Comparison of ENCODE assay signal across 14 cellular contexts in the genomic region with DNA sequence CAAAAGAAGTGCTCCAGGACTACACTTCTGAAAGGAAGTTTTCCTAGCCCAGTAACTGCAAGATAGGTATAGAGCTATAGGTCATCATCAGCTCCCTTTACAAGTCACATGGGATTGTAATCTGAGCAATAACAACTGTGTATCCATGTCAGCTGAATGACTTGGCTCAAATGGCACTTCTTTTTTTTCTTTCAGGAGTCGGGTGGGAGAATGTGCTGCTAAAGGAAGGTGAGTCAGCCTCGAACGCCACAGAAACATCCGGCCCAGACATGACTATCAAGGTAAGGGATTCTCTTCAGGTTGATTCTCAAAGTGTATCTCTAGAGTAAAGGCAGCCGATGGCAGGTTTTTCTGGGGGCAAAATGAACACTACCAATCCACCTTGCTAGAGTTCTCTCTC.
DNase-seq lines count a peak whose midpoint lies in the region; ATAC-seq, FAIRE-seq and TF ChIP-seq lines count a peak whose summit lies in the region.
"Had no signal": no experiment of that assay in that cellular context is flagged by ENCODE, and none has a peak within 500 bp of the region (broad histone marks: within the 10 kb centered on the region; RNA-seq: fewer than 3 reads in every experiment).

No MANE protein-coding gene starts in this region.

- 0 out of 2 replicates have a peak, but pooled peaks cover 5% of the 10 kb centered on the region for H3K36me3 Mint-ChIP-seq in HFFc6 (ENCODE audit: low read depth)
- H3K36me3 Mint-ChIP-seq in activated CD8-positive, alpha-beta T cell treated with anti-CD3 and anti-CD28 coated beads for 36 hours (ENCODE audit: low read depth), result no peaks in the 10 kb centered on the region
- H3K36me3 Mint-ChIP-seq: activated naive CD8-positive, alpha-beta T cell treated with anti-CD3 and anti-CD28 coated beads, Interleukin-2, amount 10 ng/mL, durations not matched to agents 7 days and 5 days had no signal

- no peaks in the 10 kb centered on the region for H3K27me3 ChIP-seq in keratinocyte (ENCODE audit: control insufficient read depth, extremely low read depth, insufficient read depth, low read length)

- no peak overlapping the region for H2AFZ ChIP-seq in keratinocyte (ENCODE audit: control insufficient read depth, low read length)

- peaks cover 3% of the 10 kb centered on the region; the same call in 1 of the 2 replicates for H3K27me3 Mint-ChIP-seq in HFFc6 (ENCODE audit: insufficient read depth)
- peaks cover 1% of the 10 kb centered on the region for H3K27me3 Mint-ChIP-seq in activated CD8-positive, alpha-beta T cell treated with anti-CD3 and anti-CD28 coated beads for 36 hours

- peak overlapping the region; percentile 72 for H3K27ac ChIP-seq in keratinocyte (ENCODE audit: control insufficient read depth, insufficient read depth, low read length)

- POLR2A ChIA-PET in activated CD8-positive, alpha-beta T cell treated with anti-CD3 and anti-CD28 coated beads for 36 hours (lab: Charles Lee), result no interaction called here

- peak overlapping the region in 2 of 3 experiments; percentile 8 to 47 for H3K4me3 ChIP-seq in keratinocyte (ENCODE audit: control insufficient read depth in 2 of 3, extremely low read depth in 1 of 3, insufficient read depth in 2 of 3, low read depth in 1 of 3, low read length in 3 of 3)

- no peaks in the 10 kb centered on the region for H3K9me3 ChIP-seq in keratinocyte (ENCODE audit: control insufficient read depth, low read depth, low read length)

- H3K4me3 Mint-ChIP-seq in HFFc6, result peak overlapping the region; percentile 56
- no peak overlapping the region for H3K4me3 Mint-ChIP-seq in activated CD8-positive, alpha-beta T cell treated with anti-CD3 and anti-CD28 coated beads for 36 hours
- H3K4me3 Mint-ChIP-seq: activated naive CD8-positive, alpha-beta T cell treated with anti-CD3 and anti-CD28 coated beads, Interleukin-2, amount 10 ng/mL, durations not matched to agents 7 days and 5 days had no signal

- H3K4me1 ChIP-seq in keratinocyte (ENCODE audit: control insufficient read depth, extremely low read depth, insufficient read depth, low read length), result peaks cover 15% of the 10 kb centered on the region

- dilution Hi-C loops in keratinocyte (cut with MboI; ENCODE audit: extremely low pct_ligation_motif_present, low sequenced_read_pairs), result no loop called here

- no peak overlapping the region for H3K9ac ChIP-seq in keratinocyte (ENCODE audit: control insufficient read depth, extremely low read depth, insufficient read depth, low read length)

- no peaks in the 10 kb centered on the region for H3K79me2 ChIP-seq in keratinocyte (ENCODE audit: control insufficient read depth, insufficient read depth, low read length)

- intact Hi-C loops in activated CD8-positive, alpha-beta T cell treated with anti-CD3 and anti-CD28 coated beads for 36 hours (cut with micrococcal nuclease), result no loop called here

- peak; percentile 84 for FAIRE-seq in keratinocyte (lab: Jason Lieb, UNC)

- no peaks in the 10 kb centered on the region for H3K9me3 Mint-ChIP-seq in HFFc6
- no peaks in the 10 kb centered on the region for H3K9me3 Mint-ChIP-seq in activated CD8-positive, alpha-beta T cell treated with anti-CD3 and anti-CD28 coated beads for 36 hours
- H3K9me3 Mint-ChIP-seq: activated naive CD8-positive, alpha-beta T cell treated with anti-CD3 and anti-CD28 coated beads, Interleukin-2, amount 10 ng/mL, durations not matched to agents 7 days and 5 days had no signal

- no peaks in the 10 kb centered on the region for H4K20me1 ChIP-seq in keratinocyte (ENCODE audit: control insufficient read depth, extremely low read depth, insufficient read depth, low read length)

- H3K9me1 ChIP-seq in keratinocyte (ENCODE audit: control insufficient read depth, extremely low read depth, insufficient read depth, low read length), result no peaks in the 10 kb centered on the region

- peak overlapping the region; percentile 73 for H3K4me2 ChIP-seq in keratinocyte (ENCODE audit: control insufficient read depth, extremely low read depth, insufficient read depth, low read depth, low read length)

- H3K4me1 Mint-ChIP-seq in HFFc6 (ENCODE audit: low read depth), result peaks cover 37% of the 10 kb centered on the region
- peaks cover 4% of the 10 kb centered on the region for H3K4me1 Mint-ChIP-seq in activated CD8-positive, alpha-beta T cell treated with anti-CD3 and anti-CD28 coated beads for 36 hours (ENCODE audit: low read depth)
- H3K4me1 Mint-ChIP-seq: activated naive CD8-positive, alpha-beta T cell treated with anti-CD3 and anti-CD28 coated beads, Interleukin-2, amount 10 ng/mL, durations not matched to agents 7 days and 5 days had no signal

- H3K27ac Mint-ChIP-seq in HFFc6, result peak overlapping the region; percentile 96
- no peak overlapping the region for H3K27ac Mint-ChIP-seq in activated CD8-positive, alpha-beta T cell treated with anti-CD3 and anti-CD28 coated beads for 36 hours
- H3K27ac Mint-ChIP-seq: activated naive CD8-positive, alpha-beta T cell treated with anti-CD3 and anti-CD28 coated beads, Interleukin-2, amount 10 ng/mL, durations not matched to agents 7 days and 5 days had no signal

- TF ChIP-seq CTCF in HFFc6 (IDR thresholded peaks at IDR 0.05) (no peak), keratinocyte (optimal IDR thresholded peaks at IDR 0.05 in 1 of 3, IDR thresholded peaks at IDR 0.05 in 1 of 3, conservative IDR thresholded peaks at IDR 0.05 in 1 of 3; ENCODE audit: extremely low read depth in 1 of 3, insufficient read depth in 2 of 3, low read length in 3 of 3) (no peak)
- TF ChIP-seq CTCF in activated CD8-positive, alpha-beta T cell treated with anti-CD3 and anti-CD28 coated beads for 36 hours (IDR thresholded peaks at IDR 0.05), result no peak

- in situ Hi-C loops in Caki2 (cut with HindIII; ENCODE audit: low pct_unique_long_range_greater_than_20kb, low sequenced_read_pairs), result no loop called here

- ATAC-seq in activated CD8-positive, alpha-beta T cell treated with anti-CD3 and anti-CD28 coated beads for 36 hours, result peak; percentile 30
- ATAC-seq in GM21576 (IDR thresholded peaks at IDR 0.05; ENCODE audit: unreplicated experiment) (no peak), HG02763 (IDR thresholded peaks at IDR 0.05; ENCODE audit: unreplicated experiment) (no peak), HG03280 (IDR thresholded peaks at IDR 0.05; ENCODE audit: unreplicated experiment) (no peak)

- CTCF ChIA-PET in activated CD8-positive, alpha-beta T cell treated with anti-CD3 and anti-CD28 coated beads for 36 hours (lab: Charles Lee), result no interaction called here

- H3K36me3 ChIP-seq in keratinocyte (ENCODE audit: control insufficient read depth in 2 of 2, extremely low read depth in 1 of 2, insufficient read depth in 2 of 2, low read length in 2 of 2), result no peaks in the 10 kb centered on the region

- DNase-seq in Caki2 (ENCODE audit: low read depth) (peak; percentile 62), HFFc6 (peak; percentile 82), keratinocyte (ENCODE audit: low read depth, low spot score) (peak; percentile 75), NCI-H146 (lab: John Stamatoyannopoulos, UW) (no peak)
- peak; percentile 12 for DNase-seq in activated CD8-positive, alpha-beta T cell treated with anti-CD3 and anti-CD28 coated beads for 36 hours
- DNase-seq: activated naive CD8-positive, alpha-beta T cell treated with anti-CD3 and anti-CD28 coated beads, Interleukin-2, amount 10 ng/mL, durations not matched to agents 7 days and 5 days; H7; hippocampal formation; KG1; posterior cingulate gyrus; substantia nigra had no signal
